Comparison of ENCODE assay signal across 22 cellular contexts in the genomic region with DNA sequence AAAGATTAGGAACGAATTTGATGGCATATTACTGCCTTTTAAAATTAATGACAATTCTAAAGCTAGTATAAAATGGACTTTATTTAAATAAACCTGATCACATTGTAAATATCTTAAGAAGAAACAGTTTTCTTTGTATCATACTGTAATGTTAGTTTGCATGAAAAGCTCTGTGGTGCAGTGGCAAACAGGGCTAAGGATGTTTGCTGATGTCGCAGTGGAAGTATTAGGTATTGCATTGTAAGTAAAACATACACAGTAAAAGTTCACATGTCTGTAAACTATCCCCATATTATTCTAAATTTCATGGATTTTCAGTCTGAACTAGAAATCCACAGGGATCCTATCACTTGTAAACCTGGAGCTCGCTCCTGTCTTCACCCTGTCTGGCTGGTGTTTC.
DNase-seq lines count a peak whose midpoint lies in the region; ATAC-seq and TF ChIP-seq lines count a peak whose summit lies in the region.
"Had no signal": no experiment of that assay in that cellular context is flagged by ENCODE, and none has a peak within 500 bp of the region (broad histone marks: within the 10 kb centered on the region; RNA-seq: fewer than 3 reads in every experiment).

No MANE protein-coding gene starts in this region.

- TF ChIP-seq CTCF in AG04450 (IDR thresholded peaks at IDR 0.05; ENCODE audit: low read depth, low read length): peak; percentile 48
- TF ChIP-seq CTCF in GM12873 (IDR thresholded peaks at IDR 0.05; ENCODE audit: insufficient read depth, low read depth, low read length, missing control alignments): peak; percentile 24
- TF ChIP-seq CTCF in VCaP (conservative IDR thresholded peaks at IDR 0.05): peak; percentile 54

- POLR2A ChIA-PET in AG04450 (lab: Yijun Ruan, JAX): no interaction called here
- POLR2A ChIA-PET in CD8-positive, alpha-beta memory T cell (lab: Charles Lee): no interaction called here

- H3K27me3 Mint-ChIP-seq in CD8-positive, alpha-beta memory T cell: peaks cover 14 to 16% of the 10 kb centered on the region in 2 donors

- H3K4me1 Mint-ChIP-seq in CD8-positive, alpha-beta memory T cell: no peaks in the 10 kb centered on the region
- H3K4me1 Mint-ChIP-seq: activated CD4-positive, alpha-beta T cell treated with anti-CD3 and anti-CD28 coated beads for 36 hours; stimulated activated naive B cell treated with anti-CD40 and anti-IgM and Interleukin-4, amounts not matched to agents 10 μg/mL and 1 μg/mL and 100 μg/mL, for 72 hours had no signal

- H3K9me3 Mint-ChIP-seq in CD8-positive, alpha-beta memory T cell: no peaks in the 10 kb centered on the region
- H3K9me3 Mint-ChIP-seq: T-helper 2 cell treated with Interferon-gamma antibody and Interleukin-4, amounts not matched to agents 5 μg/mL and 100 μg/mL, for 36 hours had no signal

- no peak overlapping the region for H3K4me3 ChIP-seq in AG04450 (ENCODE audit: low read depth, low read length)
- no peak overlapping the region for H3K4me3 ChIP-seq in CD8-positive, alpha-beta memory T cell (ENCODE audit: low read length)
- H3K4me3 ChIP-seq: colonic mucosa, left lung, mucosa of descending colon had no signal

- DNase-seq in AG04450 (ENCODE audit: low read depth, low spot score) (no peak), fibroblast of peridontal ligament (ENCODE audit: extremely low read depth) (peak; percentile 52), NOMO-1 treated with dmso at 0.1 percent for 144 hours (lab: John Stamatoyannopoulos, UW; ENCODE audit: unreplicated experiment) (no peak)
- DNase-seq in CD8-positive, alpha-beta memory T cell: no peak
- DNase-seq: activated CD4-positive, alpha-beta T cell treated with anti-CD3 and anti-CD28 coated beads for 36 hours; anterior cingulate cortex; Caco-2; colonic mucosa; left lung; mucosa of descending colon; NCI-H1105; NCI-H2107; NCI-H524; stimulated activated CD4-positive, alpha-beta T cell treated with anti-CD3 and anti-CD28 coated beads, Interleukin-15, amount 100 ng/mL, for 24 hours; stimulated activated naive B cell treated with anti-CD40 and anti-IgM and Interleukin-4, amounts not matched to agents 10 μg/mL and 1 μg/mL and 100 μg/mL, for 72 hours; trophoblast cell had no signal

- CTCF ChIA-PET in AG04450 (lab: Charles Lee): interaction anchor here (0.6 to 1.8 kb wide), 6 partner anchors 10 to 212 kb away, joined by 3 to 8 read pairs (median 4); no protein-coding TSS in a partner anchor
- CTCF ChIA-PET in CD8-positive, alpha-beta memory T cell (lab: Charles Lee): interaction anchor here (0.8 kb wide), 1 partner anchor 9 kb away, joined by 3 read pairs; no protein-coding TSS in a partner anchor

- H3K36me3 Mint-ChIP-seq in CD8-positive, alpha-beta memory T cell: no peaks in the 10 kb centered on the region
- H3K36me3 Mint-ChIP-seq: stimulated activated naive B cell treated with anti-CD40 and anti-IgM and Interleukin-4, amounts not matched to agents 10 μg/mL and 1 μg/mL and 100 μg/mL, for 72 hours had no signal

- no peak overlapping the region for H3K27ac Mint-ChIP-seq in CD8-positive, alpha-beta memory T cell
- H3K27ac Mint-ChIP-seq: activated CD4-positive, alpha-beta T cell treated with anti-CD3 and anti-CD28 coated beads for 36 hours; stimulated activated naive B cell treated with anti-CD40 and anti-IgM and Interleukin-4, amounts not matched to agents 10 μg/mL and 1 μg/mL and 100 μg/mL, for 72 hours; T-helper 2 cell treated with Interferon-gamma antibody and Interleukin-4, amounts not matched to agents 5 μg/mL and 100 μg/mL, for 36 hours had no signal

- H3K4me1 ChIP-seq in CD8-positive, alpha-beta memory T cell (ENCODE audit: insufficient read depth, low read length): no peaks in the 10 kb centered on the region
- H3K4me1 ChIP-seq: Caco-2, colonic mucosa, left lung had no signal

- H3K4me3 Mint-ChIP-seq in CD8-positive, alpha-beta memory T cell: no peak overlapping the region
- H3K4me3 Mint-ChIP-seq: activated CD4-positive, alpha-beta T cell treated with anti-CD3 and anti-CD28 coated beads for 36 hours; stimulated activated naive B cell treated with anti-CD40 and anti-IgM and Interleukin-4, amounts not matched to agents 10 μg/mL and 1 μg/mL and 100 μg/mL, for 72 hours; T-helper 2 cell treated with Interferon-gamma antibody and Interleukin-4, amounts not matched to agents 5 μg/mL and 100 μg/mL, for 36 hours had no signal

- no peak overlapping the region for H3K27ac ChIP-seq in AG04450 (ENCODE audit: low read depth, low read length)
- H3K27ac ChIP-seq in VCaP: no peak overlapping the region
- H3K27ac ChIP-seq in CD8-positive, alpha-beta memory T cell (ENCODE audit: low read depth, low read length): no peak overlapping the region
- H3K27ac ChIP-seq: colonic mucosa, left lung, neutrophil had no signal

- H3K36me3 ChIP-seq in CD8-positive, alpha-beta memory T cell (ENCODE audit: insufficient read depth, low read length): no peaks in the 10 kb centered on the region
- H3K36me3 ChIP-seq: colonic mucosa, left lung, neutrophil had no signal

- no peaks in the 10 kb centered on the region for H3K9me3 ChIP-seq in AG04450 (ENCODE audit: control insufficient read depth, insufficient read depth, low read length)
- H3K9me3 ChIP-seq in CD8-positive, alpha-beta memory T cell (ENCODE audit: low read length): no peaks in the 10 kb centered on the region
- H3K9me3 ChIP-seq: Caco-2, colonic mucosa, left lung, mucosa of descending colon, neutrophil had no signal

- H3K27me3 ChIP-seq in AG04450 (ENCODE audit: control insufficient read depth, insufficient read depth, low read length): no peaks in the 10 kb centered on the region
- no peaks in the 10 kb centered on the region for H3K27me3 ChIP-seq in CD8-positive, alpha-beta memory T cell (ENCODE audit: insufficient read depth, low read length, poor library complexity, severe bottlenecking)
- H3K27me3 ChIP-seq: colonic mucosa, left lung had no signal

- no peak for ATAC-seq in HG02623 (IDR thresholded peaks at IDR 0.05; ENCODE audit: unreplicated experiment)
- no peak for ATAC-seq in GM18517 (IDR thresholded peaks at IDR 0.05; ENCODE audit: unreplicated experiment)
- ATAC-seq: activated CD4-positive, alpha-beta T cell treated with anti-CD3 and anti-CD28 coated beads for 36 hours; left lung; mucosa of descending colon; stimulated activated naive B cell treated with anti-CD40 and anti-IgM and Interleukin-4, amounts not matched to agents 10 μg/mL and 1 μg/mL and 100 μg/mL, for 72 hours had no signal
